Comparison of ENCODE assay signal across 11 cellular contexts in genomic region chr3:50625131-50625878, GRCh38. TPM values are rescaled to one million over a fixed set of nuclear protein-coding genes. Genes with fewer than 3 reads are reported as not detected.
A peak's percentile ranks its signal among the peaks of the same experiment; 100 is the strongest.
DNase-seq lines count a peak whose midpoint lies in the region; ATAC-seq and TF ChIP-seq lines count a peak whose summit lies in the region.
"Had no signal": no experiment of that assay in that cellular context is flagged by ENCODE, and none has a peak within 500 bp of the region (broad histone marks: within the 10 kb centered on the region; RNA-seq: fewer than 3 reads in every experiment).

No MANE protein-coding gene starts in this region.

- H3K4me1 Mint-ChIP-seq in activated naive CD4-positive, alpha-beta T cell treated with anti-CD3 and anti-CD28 coated beads, Interleukin-2, amount 50 U/mL, for 24 hours: peaks cover 94% of the 10 kb centered on the region
- H3K4me1 Mint-ChIP-seq in T-cell: peaks cover 92 to 96% (median 93%) of the 10 kb centered on the region in 3 donors
- H3K4me1 Mint-ChIP-seq in stimulated activated effector memory CD8-positive, alpha-beta T cell treated with anti-CD3 and anti-CD28 coated beads, Interleukin-12 subunit alpha, Interleukin-12 subunit beta, amount 100 ng/mL, for 72 hours: peaks cover 94% of the 10 kb centered on the region

- H3K9me3 Mint-ChIP-seq in activated naive CD4-positive, alpha-beta T cell treated with anti-CD3 and anti-CD28 coated beads, Interleukin-2, amount 50 U/mL, for 24 hours: no peaks in the 10 kb centered on the region
- H3K9me3 Mint-ChIP-seq in T-cell: no peaks in the 10 kb centered on the region
- no peaks in the 10 kb centered on the region for H3K9me3 Mint-ChIP-seq in stimulated activated effector memory CD8-positive, alpha-beta T cell treated with anti-CD3 and anti-CD28 coated beads, Interleukin-12 subunit alpha, Interleukin-12 subunit beta, amount 100 ng/mL, for 72 hours

- H3K27ac ChIP-seq in left ventricle myocardium inferior (replicated peaks) (peak overlapping the region; percentile 98), SJCRH30 (no peak overlapping the region)

- H3K4me3 ChIP-seq in left ventricle myocardium inferior (peak overlapping the region; percentile 32), SJCRH30 (no peak overlapping the region)

- no peaks in the 10 kb centered on the region for H3K36me3 Mint-ChIP-seq in activated naive CD4-positive, alpha-beta T cell treated with anti-CD3 and anti-CD28 coated beads, Interleukin-2, amount 50 U/mL, for 24 hours
- peaks cover 9% of the 10 kb centered on the region for H3K36me3 Mint-ChIP-seq in T-cell
- peaks cover 72% of the 10 kb centered on the region for H3K36me3 Mint-ChIP-seq in stimulated activated effector memory CD8-positive, alpha-beta T cell treated with anti-CD3 and anti-CD28 coated beads, Interleukin-12 subunit alpha, Interleukin-12 subunit beta, amount 100 ng/mL, for 72 hours

- CTCF ChIA-PET in T-cell (lab: Charles Lee): interaction anchor here in 1 of 2 donors (1.3 kb wide), 1 partner anchor 10 kb away, joined by 4 read pairs; no protein-coding TSS in a partner anchor

- peaks cover 100% of the 10 kb centered on the region for H3K4me1 ChIP-seq in left ventricle myocardium inferior
- peaks cover 4% of the 10 kb centered on the region; the same call in 1 of the 2 replicates for H3K4me1 ChIP-seq in SJCRH30

- ATAC-seq in T-cell (replicated peaks in 1 of 4): no peak
- ATAC-seq in stimulated activated effector memory CD8-positive, alpha-beta T cell treated with anti-CD3 and anti-CD28 coated beads, Interleukin-12 subunit alpha, Interleukin-12 subunit beta, amount 100 ng/mL, for 72 hours: no peak
- no peak for ATAC-seq in GM21381 (IDR thresholded peaks at IDR 0.05; ENCODE audit: unreplicated experiment)

- H3K9me3 ChIP-seq in left ventricle myocardium inferior (replicated peaks): no peaks in the 10 kb centered on the region
- no peaks in the 10 kb centered on the region for H3K9me3 ChIP-seq in SJCRH30 (replicated peaks)

- no peak for TF ChIP-seq CTCF in left ventricle myocardium inferior (IDR thresholded peaks at IDR 0.05; ENCODE audit: borderline replicate concordance)

- POLR2A ChIA-PET in T-cell (lab: Charles Lee): no interaction called here

- no peak for DNase-seq in activated naive CD4-positive, alpha-beta T cell treated with anti-CD3 and anti-CD28 coated beads, Interleukin-2, amount 50 U/mL, for 16 hours
- DNase-seq in T-cell (no peak), left ventricle myocardium inferior (no peak), NCI-H1092 (lab: John Stamatoyannopoulos, UW) (no peak), SJCRH30 (no peak)
- no peak for DNase-seq in stimulated activated effector memory CD8-positive, alpha-beta T cell treated with anti-CD3 and anti-CD28 coated beads, Interleukin-12 subunit alpha, Interleukin-12 subunit beta, amount 100 ng/mL, for 72 hours (ENCODE audit: low spot score in 2 of 2)
- DNase-seq: aorta, NCI-H1417 treated with DMSO at 0.1 percent for 48 hours, NCI-H526 had no signal

- no peaks in the 10 kb centered on the region for H3K27me3 Mint-ChIP-seq in activated naive CD4-positive, alpha-beta T cell treated with anti-CD3 and anti-CD28 coated beads, Interleukin-2, amount 50 U/mL, for 24 hours
- no peaks in the 10 kb centered on the region for H3K27me3 Mint-ChIP-seq in T-cell

- peak overlapping the region; percentile 41 for H3K27ac Mint-ChIP-seq in activated naive CD4-positive, alpha-beta T cell treated with anti-CD3 and anti-CD28 coated beads, Interleukin-2, amount 50 U/mL, for 24 hours
- H3K27ac Mint-ChIP-seq in T-cell: peak overlapping the region; percentile 34 to 93
- H3K27ac Mint-ChIP-seq in stimulated activated effector memory CD8-positive, alpha-beta T cell treated with anti-CD3 and anti-CD28 coated beads, Interleukin-12 subunit alpha, Interleukin-12 subunit beta, amount 100 ng/mL, for 72 hours: peak overlapping the region; percentile 37

- intact Hi-C loops in left ventricle myocardium inferior (cut with micrococcal nuclease): no loop called here

- peak overlapping the region; percentile 7 for H3K4me3 Mint-ChIP-seq in activated naive CD4-positive, alpha-beta T cell treated with anti-CD3 and anti-CD28 coated beads, Interleukin-2, amount 50 U/mL, for 24 hours
- H3K4me3 Mint-ChIP-seq in T-cell: peak overlapping the region in 1 of 3 donors; percentile 74
- H3K4me3 Mint-ChIP-seq in stimulated activated effector memory CD8-positive, alpha-beta T cell treated with anti-CD3 and anti-CD28 coated beads, Interleukin-12 subunit alpha, Interleukin-12 subunit beta, amount 100 ng/mL, for 72 hours: no peak overlapping the region

- H3K36me3 ChIP-seq in left ventricle myocardium inferior: peaks cover 3% of the 10 kb centered on the region
- no peaks in the 10 kb centered on the region for H3K36me3 ChIP-seq in SJCRH30

- H3K27me3 ChIP-seq in left ventricle myocardium inferior (ENCODE audit: low read depth) (no peaks in the 10 kb centered on the region), SJCRH30 (no peaks in the 10 kb centered on the region)

RNA-seq across cellular contexts. Expression of gene MAPKAPK3, which starts 8.4 kb away (rescaled TPM):
- total RNA-seq in T-cell (10 to 100 TPM; 35.1 to 66.6 (median 53.0) TPM), left ventricle myocardium inferior (359 TPM)
- 24.1 and 24.2 TPM in 2 replicates for total RNA-seq in SJCRH30 (2014; rRNA removed; shearing (Covaris generic))

RNA-seq across cellular contexts. Expression of gene CISH, which starts 13.7 kb away (rescaled TPM):
- total RNA-seq in T-cell (100 to 1,000 TPM in 3 of 5 donors, 10 to 100 TPM in 2; 37.4 to 217 (median 190) TPM), left ventricle myocardium inferior (16.6 TPM)
- total RNA-seq in SJCRH30 (2014; rRNA removed; shearing (Covaris generic)): 8.4 and 8.6 TPM in 2 replicates

RNA-seq across cellular contexts. Expression of gene DOCK3, which starts 49.4 kb away (rescaled TPM):
- total RNA-seq in T-cell (1 to 10 TPM; 2.0 to 3.2 (median 2.6) TPM), left ventricle myocardium inferior (3.9 TPM)
- total RNA-seq in SJCRH30 (2014; rRNA removed; shearing (Covaris generic)): 0.08 TPM in 2 replicates

RNA-seq across cellular contexts. Expression of gene HEMK1, which starts 56.0 kb away (rescaled TPM):
- total RNA-seq in T-cell (10 to 100 TPM; 35.5 to 66.6 (median 42.0) TPM), left ventricle myocardium inferior (16.1 TPM)
- 6.2 and 6.3 TPM in 2 replicates for total RNA-seq in SJCRH30 (2014; rRNA removed; shearing (Covaris generic))

RNA-seq across cellular contexts. Expression of gene C3orf18, which starts 57.8 kb away (rescaled TPM):
- 10 to 100 TPM; 15.3 to 24.7 (median 19.5) TPM for total RNA-seq in T-cell
- total RNA-seq in left ventricle myocardium inferior: 57.2 TPM
- 1.1 and 2.4 TPM in 2 replicates for total RNA-seq in SJCRH30 (2014; rRNA removed; shearing (Covaris generic))
